8 cellular contexts compared by ENCODE assay signal in genomic region chr21:35257413-35257812, GRCh38.
DNase-seq lines count a peak whose midpoint lies in the region; ATAC-seq and TF ChIP-seq lines count a peak whose summit lies in the region.

No MANE protein-coding gene starts in this region.

- no peaks in the 10 kb centered on the region for H3K36me3 Mint-ChIP-seq in activated CD8-positive, alpha-beta T cell treated with anti-CD3 and anti-CD28 coated beads for 36 hours (ENCODE audit: low read depth)

- ATAC-seq in GM21423 (IDR thresholded peaks at IDR 0.05; ENCODE audit: unreplicated experiment) (no peak), HG02870 (IDR thresholded peaks at IDR 0.05; ENCODE audit: unreplicated experiment) (no peak)
- ATAC-seq in activated CD8-positive, alpha-beta T cell treated with anti-CD3 and anti-CD28 coated beads for 36 hours = no peak

- peaks cover 5% of the 10 kb centered on the region for H3K27me3 Mint-ChIP-seq in activated CD8-positive, alpha-beta T cell treated with anti-CD3 and anti-CD28 coated beads for 36 hours

- POLR2A ChIA-PET in activated CD8-positive, alpha-beta T cell treated with anti-CD3 and anti-CD28 coated beads for 36 hours (lab: Charles Lee) = no interaction called here

- H3K27ac Mint-ChIP-seq in activated CD8-positive, alpha-beta T cell treated with anti-CD3 and anti-CD28 coated beads for 36 hours = no peak overlapping the region

- CTCF ChIA-PET in activated CD8-positive, alpha-beta T cell treated with anti-CD3 and anti-CD28 coated beads for 36 hours (lab: Charles Lee) = no interaction called here

- peak; percentile 84 for DNase-seq in AG10803 (ENCODE audit: low read depth)
- DNase-seq in NCI-H187 treated with DMSO at 0.1 percent for 48 hours (lab: John Stamatoyannopoulos, UW) = peak; percentile 42
- DNase-seq in choroid plexus epithelial cell (ENCODE audit: low read depth) = peak; percentile 98
- DNase-seq in myocyte (ENCODE audit: low read depth) = peak; percentile 94
- no peak for DNase-seq in GDM1 (lab: John Stamatoyannopoulos, UW)
- DNase-seq in activated CD8-positive, alpha-beta T cell treated with anti-CD3 and anti-CD28 coated beads for 36 hours = no peak

- no peak overlapping the region for H3K4me3 Mint-ChIP-seq in activated CD8-positive, alpha-beta T cell treated with anti-CD3 and anti-CD28 coated beads for 36 hours

- intact Hi-C loops in activated CD8-positive, alpha-beta T cell treated with anti-CD3 and anti-CD28 coated beads for 36 hours (cut with micrococcal nuclease) = no loop called here

- no peak overlapping the region for H3K4me3 ChIP-seq in AG10803 (ENCODE audit: low read length)
- no peak overlapping the region for H3K4me3 ChIP-seq in choroid plexus epithelial cell (ENCODE audit: low read depth, low read length)

- no peak for TF ChIP-seq CTCF in AG10803 (conservative IDR thresholded peaks at IDR 0.05; ENCODE audit: low read length)
- TF ChIP-seq CTCF in choroid plexus epithelial cell (conservative IDR thresholded peaks at IDR 0.05; ENCODE audit: low read depth, low read length) = no peak
- no peak for TF ChIP-seq CTCF in activated CD8-positive, alpha-beta T cell treated with anti-CD3 and anti-CD28 coated beads for 36 hours (IDR thresholded peaks at IDR 0.05)

- H3K4me1 Mint-ChIP-seq in activated CD8-positive, alpha-beta T cell treated with anti-CD3 and anti-CD28 coated beads for 36 hours (ENCODE audit: low read depth) = peaks cover 9% of the 10 kb centered on the region

- H3K9me3 Mint-ChIP-seq in activated CD8-positive, alpha-beta T cell treated with anti-CD3 and anti-CD28 coated beads for 36 hours = no peaks in the 10 kb centered on the region

Comparison
In these comparisons a context has a peak if more than half of its experiments do, and no peak if none do; other contexts are left out.
1. DNase-seq: peak in AG10803 (single experiment), NCI-H187 treated with DMSO at 0.1 percent for 48 hours (single experiment), choroid plexus epithelial cell (single experiment) and myocyte (single experiment); none in GDM1 (single experiment) and activated CD8-positive, alpha-beta T cell treated with anti-CD3 and anti-CD28 coated beads for 36 hours (single experiment).